In the genomic region with DNA sequence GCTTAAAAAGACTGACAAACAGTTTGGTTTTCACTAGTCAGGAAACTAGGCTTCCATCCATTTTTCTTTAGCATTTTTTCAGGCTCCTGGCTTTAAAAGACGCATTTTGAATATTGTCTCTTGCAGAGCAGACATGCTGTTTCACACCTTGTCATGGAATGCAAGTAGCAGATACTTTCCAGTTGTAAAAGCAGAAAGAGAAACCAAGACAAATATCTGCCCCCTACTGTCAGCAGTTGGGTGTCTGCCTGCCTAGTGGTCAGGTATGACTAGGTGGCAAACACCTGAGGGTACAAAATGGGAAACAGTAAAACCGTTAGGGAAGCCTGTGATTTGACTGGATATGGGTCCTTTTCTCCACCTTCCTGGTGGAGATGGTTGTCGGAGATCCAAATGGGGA, we compare ENCODE assay signal across 16 cellular contexts.
DNase-seq lines count a peak whose midpoint lies in the region; ATAC-seq, FAIRE-seq and TF ChIP-seq lines count a peak whose summit lies in the region.
"Had no signal": no experiment of that assay in that cellular context is flagged by ENCODE, and none has a peak within 500 bp of the region (broad histone marks: within the 10 kb centered on the region; RNA-seq: fewer than 3 reads in every experiment).

No MANE protein-coding gene starts in this region.

- H3K18ac ChIP-seq in mesendoderm (ENCODE audit: low read length) = no peak overlapping the region

- RAD21 ChIA-PET in GM12878 (lab: Charles Lee; ENCODE audit: unreplicated experiment) = interaction anchor here (0.7 to 2.8 kb wide), 5 partner anchors 38 to 344 kb away, joined by 3 to 14 read pairs (median 3); no protein-coding TSS in a partner anchor

- no peaks in the 10 kb centered on the region for H3K79me2 ChIP-seq in GM23338 (replicated peaks; ENCODE audit: insufficient read depth)
- no peaks in the 10 kb centered on the region for H3K79me2 ChIP-seq in GM12878 (ENCODE audit: control insufficient read depth, insufficient read depth, low read length)
- no peaks in the 10 kb centered on the region for H3K79me2 ChIP-seq in mesendoderm (ENCODE audit: control insufficient read depth, insufficient read depth, low read length)

- TF ChIP-seq RAD21 in GM12878 (IDR thresholded peaks at IDR 0.05; ENCODE audit: insufficient read depth, low read depth, low read length) = 0 out of 2 replicates have a peak, but pooled peaks have one; percentile 18

- CTCF ChIA-PET in activated CD4-positive, alpha-beta memory T cell treated with anti-CD3 and anti-CD28 coated beads for 36 hours (lab: Charles Lee) = interaction anchor here (0.6 to 0.7 kb wide), 2 partner anchors 114 to 680 kb away, joined by 3 to 5 read pairs; no protein-coding TSS in a partner anchor
- CTCF ChIA-PET in activated CD4-positive, alpha-beta memory T cell treated with anti-CD3 and anti-CD28 coated beads, Interleukin-2, amount 10 ng/mL, durations not matched to agents 7 days and 5 days (lab: Charles Lee) = interaction anchor here (0.9 kb wide), 1 partner anchor 30 kb away, joined by 5 read pairs; no protein-coding TSS in a partner anchor
- CTCF ChIA-PET in GM12878 (lab: Yijun Ruan, JAX) = interaction anchor here (0.6 to 1.8 kb wide), 4 partner anchors 17 to 348 kb away, joined by 4 to 16 read pairs (median 4); no protein-coding TSS in a partner anchor

- 21% methylated on average over 3 of the region's 3 CpGs for WGBS in GM12878 (ENCODE audit: insufficient coverage, insufficient replicate concordance, low lambda C conversion rate, missing lambda C conversion rate)
- WGBS in mesendoderm (ENCODE audit: extremely low coverage, insufficient coverage, low lambda C conversion rate) = no CpG with 5 or more reads among the region's 3 CpGs
- 60 to 71% (median 64%) methylated on average over 3 of the region's 3 CpGs for WGBS in heart left ventricle, 4 donors

- no peaks in the 10 kb centered on the region for H3K9me3 Mint-ChIP-seq in activated CD4-positive, alpha-beta memory T cell treated with anti-CD3 and anti-CD28 coated beads for 36 hours
- H3K9me3 Mint-ChIP-seq in activated CD4-positive, alpha-beta memory T cell treated with anti-CD3 and anti-CD28 coated beads, Interleukin-2, amount 10 ng/mL, durations not matched to agents 7 days and 5 days = no peaks in the 10 kb centered on the region
- no peaks in the 10 kb centered on the region for H3K9me3 Mint-ChIP-seq in GM23338
- H3K9me3 Mint-ChIP-seq: natural killer cell treated with Interleukin-12 subunit alpha and Interleukin-12 subunit beta and Interleukin-15 and Interleukin-18, amount 100 ng/mL, for 72 hours had no signal

- no peak overlapping the region for H4K5ac ChIP-seq in mesendoderm (ENCODE audit: low read length)

- SMC1A ChIA-PET in GM12878 (lab: Charles Lee; ENCODE audit: uncharacterized antibody, unreplicated experiment) = interaction anchor here (0.6 to 2.2 kb wide), 3 partner anchors 36 to 341 kb away, joined by 3 to 12 read pairs (median 4); no protein-coding TSS in a partner anchor

- H3K27ac ChIP-seq in GM23338 (ENCODE audit: low read depth) (no peak overlapping the region), GM12878 (ENCODE audit: control insufficient read depth, insufficient read depth) (no peak overlapping the region), mesendoderm (ENCODE audit: low read depth, low read length) (no peak overlapping the region), heart left ventricle (no peak overlapping the region)
- H3K27ac ChIP-seq: KMS-11, lower lobe of right lung, Peyer's patch, suprapubic skin had no signal

- TF ChIP-seq POLR2A in GM12878 (IDR thresholded peaks at IDR 0.05; ENCODE audit: low read depth, low read length) (no peak), heart left ventricle (IDR thresholded peaks at IDR 0.05) (no peak)

- H4K20me1 ChIP-seq in GM23338 (replicated peaks; ENCODE audit: insufficient read depth) = no peaks in the 10 kb centered on the region
- H4K20me1 ChIP-seq in GM12878 (ENCODE audit: control insufficient read depth, insufficient read depth) = no peaks in the 10 kb centered on the region

- H3K27ac Mint-ChIP-seq in activated CD4-positive, alpha-beta memory T cell treated with anti-CD3 and anti-CD28 coated beads for 36 hours = no peak overlapping the region
- H3K27ac Mint-ChIP-seq in activated CD4-positive, alpha-beta memory T cell treated with anti-CD3 and anti-CD28 coated beads, Interleukin-2, amount 10 ng/mL, durations not matched to agents 7 days and 5 days = no peak overlapping the region
- H3K27ac Mint-ChIP-seq in GM23338 = no peak overlapping the region
- H3K27ac Mint-ChIP-seq: natural killer cell treated with Interleukin-12 subunit alpha and Interleukin-12 subunit beta and Interleukin-15 and Interleukin-18, amount 100 ng/mL, for 72 hours had no signal

- no peaks in the 10 kb centered on the region for H3K36me3 ChIP-seq in GM23338 (ENCODE audit: insufficient read depth)
- no peaks in the 10 kb centered on the region for H3K36me3 ChIP-seq in GM12878 (ENCODE audit: control insufficient read depth in 2 of 2, insufficient read depth in 2 of 2, low read length in 1 of 2)
- H3K36me3 ChIP-seq in mesendoderm (ENCODE audit: control insufficient read depth, insufficient read depth, low read length) = no peaks in the 10 kb centered on the region
- no peaks in the 10 kb centered on the region for H3K36me3 ChIP-seq in heart left ventricle
- H3K36me3 ChIP-seq: lower lobe of right lung, Peyer's patch, suprapubic skin had no signal

- TF ChIP-seq EP300 in GM12878 (IDR thresholded peaks at IDR 0.05; ENCODE audit: borderline replicate concordance in 1 of 2, control insufficient read depth in 1 of 2, low read depth in 2 of 2, low read length in 2 of 2) = no peak

- H2BK120ac ChIP-seq in mesendoderm (ENCODE audit: low read depth, low read length) = no peak overlapping the region

- peak; percentile 50; the same call in 2 of the 3 replicates for ATAC-seq in GM23338
- peak; percentile 71 for ATAC-seq in GM12878
- no peak for ATAC-seq in heart left ventricle
- ATAC-seq: lower lobe of right lung; natural killer cell treated with Interleukin-12 subunit alpha and Interleukin-12 subunit beta and Interleukin-15 and Interleukin-18, amount 100 ng/mL, for 72 hours had no signal

- H3K4me1 Mint-ChIP-seq in activated CD4-positive, alpha-beta memory T cell treated with anti-CD3 and anti-CD28 coated beads for 36 hours (ENCODE audit: low read depth) = peaks cover 24% of the 10 kb centered on the region
- peaks cover 17% of the 10 kb centered on the region for H3K4me1 Mint-ChIP-seq in activated CD4-positive, alpha-beta memory T cell treated with anti-CD3 and anti-CD28 coated beads, Interleukin-2, amount 10 ng/mL, durations not matched to agents 7 days and 5 days
- H3K4me1 Mint-ChIP-seq in GM23338 = no peaks in the 10 kb centered on the region

- H3K4me3 ChIP-seq in GM23338 (no peak overlapping the region), GM12878 (no peak overlapping the region), mesendoderm (ENCODE audit: low read length) (no peak overlapping the region), heart left ventricle (no peak overlapping the region)
- H3K4me3 ChIP-seq: lower lobe of right lung, Peyer's patch, suprapubic skin had no signal

- H3K23ac ChIP-seq in mesendoderm (ENCODE audit: low read length) = no peak overlapping the region

- no peak overlapping the region for H2BK5ac ChIP-seq in mesendoderm (ENCODE audit: low read length)

- no peaks in the 10 kb centered on the region for H3K9me3 ChIP-seq in GM12878 (replicated peaks; ENCODE audit: control insufficient read depth, insufficient read depth, low read length)
- no peaks in the 10 kb centered on the region for H3K9me3 ChIP-seq in heart left ventricle
- H3K9me3 ChIP-seq: lower lobe of right lung, Peyer's patch, suprapubic skin had no signal

- intact Hi-C loops in activated CD4-positive, alpha-beta memory T cell treated with anti-CD3 and anti-CD28 coated beads for 36 hours (cut with micrococcal nuclease) = no loop called here
- intact Hi-C loops in GM12878 (cut with micrococcal nuclease; ENCODE audit: unreplicated experiment) = loop anchor here (5.0 kb wide), 1 partner anchor 344 kb away; no protein-coding TSS in a partner anchor
- intact Hi-C loops in heart left ventricle (cut with DNase I) = no loop called here

- no peak overlapping the region for H3K4me3 Mint-ChIP-seq in activated CD4-positive, alpha-beta memory T cell treated with anti-CD3 and anti-CD28 coated beads for 36 hours
- H3K4me3 Mint-ChIP-seq in activated CD4-positive, alpha-beta memory T cell treated with anti-CD3 and anti-CD28 coated beads, Interleukin-2, amount 10 ng/mL, durations not matched to agents 7 days and 5 days = no peak overlapping the region
- H3K4me3 Mint-ChIP-seq in GM23338 = no peak overlapping the region
- H3K4me3 Mint-ChIP-seq: natural killer cell treated with Interleukin-12 subunit alpha and Interleukin-12 subunit beta and Interleukin-15 and Interleukin-18, amount 100 ng/mL, for 72 hours had no signal

- H2AFZ ChIP-seq in GM23338 = no peak overlapping the region
- H2AFZ ChIP-seq in GM12878 (ENCODE audit: control insufficient read depth, low read depth, low read length) = no peak overlapping the region

- DNase-seq in activated CD4-positive, alpha-beta memory T cell treated with anti-CD3 and anti-CD28 coated beads for 36 hours = peak; percentile 20
- no peak for DNase-seq in activated CD4-positive, alpha-beta memory T cell treated with anti-CD3 and anti-CD28 coated beads, Interleukin-2, amount 10 ng/mL, durations not matched to agents 7 days and 5 days
- DNase-seq in GM23338 (ENCODE audit: low spot score) (peak; percentile 31), GM12878 (ENCODE audit: low read depth, low spot score) (no peak), mesendoderm (peak; percentile 79), mesenteric fat pad (ENCODE audit: low spot score) (no peak), heart left ventricle (no peak), NCI-H226 (no peak)
- DNase-seq: activated naive CD4-positive, alpha-beta T cell treated with Interleukin-2 at 50 U/mL for 16 hours; GDM1; lower lobe of right lung; NCI-H510A; Peyer's patch had no signal

- H3K4me2 ChIP-seq in GM23338 (no peak overlapping the region), GM12878 (ENCODE audit: control insufficient read depth, insufficient read depth) (no peak overlapping the region), mesendoderm (ENCODE audit: low read length) (no peak overlapping the region)
- H3K4me2 ChIP-seq: KMS-11 had no signal

- TF ChIP-seq CTCF in GM23338 (conservative IDR thresholded peaks at IDR 0.05; ENCODE audit: low read depth in 2 of 2) (peak; percentile 45 to 57), GM12878 (IDR thresholded peaks at IDR 0.05 in 2 of 3, conservative IDR thresholded peaks at IDR 0.05 in 1 of 3; ENCODE audit: control insufficient read depth in 2 of 3, extremely low read depth in 1 of 3, insufficient read depth in 1 of 3, low read depth in 3 of 3, low read length in 3 of 3) (peak; percentile 13 to 35 (median 26); a peak in 3 of 6 replicates), heart left ventricle (IDR thresholded peaks at IDR 0.05) (no peak)

- no peak overlapping the region for H3K56ac ChIP-seq in mesendoderm (ENCODE audit: low read length)

- peaks cover 18% of the 10 kb centered on the region for H3K27me3 Mint-ChIP-seq in activated CD4-positive, alpha-beta memory T cell treated with anti-CD3 and anti-CD28 coated beads for 36 hours
- H3K27me3 Mint-ChIP-seq in activated CD4-positive, alpha-beta memory T cell treated with anti-CD3 and anti-CD28 coated beads, Interleukin-2, amount 10 ng/mL, durations not matched to agents 7 days and 5 days = peaks cover 18% of the 10 kb centered on the region
- no peaks in the 10 kb centered on the region for H3K27me3 Mint-ChIP-seq in GM23338 (ENCODE audit: insufficient read depth, low read depth, poor library complexity)

- H3K9me2 ChIP-seq in GM23338 (ENCODE audit: insufficient read depth) = no peaks in the 10 kb centered on the region

- FAIRE-seq in GM12878 (lab: Jason Lieb, UNC) = no peak

- no peak overlapping the region for H3K9ac ChIP-seq in GM12878 (ENCODE audit: control insufficient read depth, insufficient read depth, low read length)
- no peak overlapping the region for H3K9ac ChIP-seq in mesendoderm (ENCODE audit: low read length)
- H3K9ac ChIP-seq: KMS-11 had no signal

- no peaks in the 10 kb centered on the region for H3K79me1 ChIP-seq in mesendoderm (ENCODE audit: low read length)

- no TSS peak for BruUV-seq in GM12878 (replicated peaks; lab: Mats Ljungman, UMichigan)

- POLR2A ChIA-PET in activated CD4-positive, alpha-beta memory T cell treated with anti-CD3 and anti-CD28 coated beads for 36 hours (lab: Charles Lee) = no interaction called here
- POLR2A ChIA-PET in activated CD4-positive, alpha-beta memory T cell treated with anti-CD3 and anti-CD28 coated beads, Interleukin-2, amount 10 ng/mL, durations not matched to agents 7 days and 5 days (lab: Charles Lee) = no interaction called here
- POLR2A ChIA-PET in GM12878 (lab: Charles Lee) = no interaction called here

- no peaks in the 10 kb centered on the region for H3K27me3 ChIP-seq in GM23338 (ENCODE audit: insufficient read depth)
- no peaks in the 10 kb centered on the region; a peak in 1 of 4 replicates for H3K27me3 ChIP-seq in GM12878 (replicated peaks in 1 of 2; ENCODE audit: control insufficient read depth in 2 of 2, insufficient read depth in 2 of 2, low read length in 1 of 2)
- H3K27me3 ChIP-seq in mesendoderm (ENCODE audit: insufficient read depth, low read length, poor library complexity) = no peaks in the 10 kb centered on the region
- H3K27me3 ChIP-seq in heart left ventricle = peaks cover 0 to 11% (median 0%) of the 10 kb centered on the region in 9 donors
- H3K27me3 ChIP-seq: Peyer's patch, suprapubic skin had no signal

- in situ Hi-C loops in GM12878 (cut with MboI) = no loop called here

- H3F3A ChIP-seq in GM23338 (replicated peaks; ENCODE audit: low read depth) = no peaks in the 10 kb centered on the region

- H3K36me3 Mint-ChIP-seq in activated CD4-positive, alpha-beta memory T cell treated with anti-CD3 and anti-CD28 coated beads for 36 hours = peaks cover 1% of the 10 kb centered on the region
- H3K36me3 Mint-ChIP-seq in activated CD4-positive, alpha-beta memory T cell treated with anti-CD3 and anti-CD28 coated beads, Interleukin-2, amount 10 ng/mL, durations not matched to agents 7 days and 5 days (ENCODE audit: low read depth) = no peaks in the 10 kb centered on the region
- no peaks in the 10 kb centered on the region for H3K36me3 Mint-ChIP-seq in GM23338 (ENCODE audit: low read depth)
- H3K36me3 Mint-ChIP-seq: natural killer cell treated with Interleukin-12 subunit alpha and Interleukin-12 subunit beta and Interleukin-15 and Interleukin-18, amount 100 ng/mL, for 72 hours had no signal

- H2AK5ac ChIP-seq in mesendoderm (ENCODE audit: low read length) = no peak overlapping the region

- H4K8ac ChIP-seq in mesendoderm (ENCODE audit: low read depth, low read length) = no peak overlapping the region

- no peak overlapping the region for H2BK15ac ChIP-seq in mesendoderm (replicated peaks; ENCODE audit: low read depth)

- H3K4me1 ChIP-seq in GM23338 (ENCODE audit: insufficient read depth) (no peaks in the 10 kb centered on the region), GM12878 (ENCODE audit: control insufficient read depth, insufficient read depth, low read length) (no peaks in the 10 kb centered on the region), mesendoderm (ENCODE audit: control insufficient read depth, low read depth, low read length) (peaks cover 6% of the 10 kb centered on the region), heart left ventricle (no peaks in the 10 kb centered on the region)
- H3K4me1 ChIP-seq: lower lobe of right lung, Peyer's patch, suprapubic skin had no signal

- no peak overlapping the region for H3K4ac ChIP-seq in mesendoderm (ENCODE audit: low read depth, low read length)

Comparison
In these comparisons a context has a peak if more than half of its experiments do, and no peak if none do; other contexts are left out.
1. DNase-seq: peak in activated CD4-positive, alpha-beta memory T cell treated with anti-CD3 and anti-CD28 coated beads for 36 hours (single experiment), GM23338 (single experiment) and mesendoderm (single experiment); none in activated CD4-positive, alpha-beta memory T cell treated with anti-CD3 and anti-CD28 coated beads, Interleukin-2, amount 10 ng/mL, durations not matched to agents 7 days and 5 days (single experiment), GM12878 (single experiment), mesenteric fat pad (single experiment), heart left ventricle (0 of 5) and NCI-H226 (single experiment).
2. ATAC-seq: peak in GM23338 (single experiment) and GM12878 (single experiment); none in heart left ventricle (0 of 4).
3. CTCF ChIP-seq: peak in GM23338 (2 of 2) and GM12878 (3 of 3); none in heart left ventricle (0 of 12).